Comparison of ENCODE assay signal across 21 cellular contexts in the genomic region with DNA sequence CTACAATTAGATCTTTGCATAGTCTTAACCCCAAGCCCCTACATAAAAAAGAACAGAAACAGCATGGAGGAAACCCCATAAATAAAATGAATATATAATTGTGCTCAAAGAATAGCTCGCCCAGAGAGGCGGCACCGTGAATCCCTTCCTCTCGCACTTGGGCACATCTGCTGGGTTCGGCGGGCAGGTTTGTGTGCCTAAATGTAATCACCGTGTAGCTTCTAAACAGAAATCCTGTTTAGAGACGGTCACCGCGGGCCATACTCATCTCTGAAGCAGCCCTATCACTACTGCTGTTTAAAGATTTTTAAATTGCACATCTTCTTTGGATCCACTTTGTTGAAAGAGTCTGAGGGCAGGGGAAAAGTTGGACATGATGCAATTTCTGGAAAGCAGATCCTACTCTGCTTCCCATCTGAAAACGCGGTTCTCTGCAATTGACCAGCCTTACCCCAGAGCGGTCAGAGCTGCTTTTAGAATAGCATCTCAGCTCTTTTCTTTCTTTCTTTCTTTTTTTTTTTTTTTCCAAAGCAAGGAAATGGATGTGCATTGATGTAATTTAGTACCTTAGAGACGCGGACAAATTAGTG. TPM values are rescaled to one million over a fixed set of nuclear protein-coding genes. Genes with fewer than 3 reads are reported as not detected.
"Had no signal": no experiment of that assay in that cellular context is flagged by ENCODE, and none has a peak within 500 bp of the region (broad histone marks: within the 10 kb centered on the region; RNA-seq: fewer than 3 reads in every experiment).

No MANE protein-coding gene starts in this region.

- H3K9me3 Mint-ChIP-seq: T-cell had no signal

- ATAC-seq: T-cell had no signal

- H3K27ac Mint-ChIP-seq: IgD-negative memory B cell, T-cell had no signal

- H3K4me1 Mint-ChIP-seq: T-cell had no signal

- H3K4me3 Mint-ChIP-seq: IgD-negative memory B cell, T-cell had no signal

- H3K36me3 Mint-ChIP-seq: IgD-negative memory B cell, T-cell had no signal

- DNase-seq: KBM-7, MV-4-11, NCI-H1048, NCI-H1105, NCI-H146, NCI-H1694 treated with DMSO at 0.1 percent for 48 hours, NCI-H2029, NCI-H2081 treated with DMSO at 0.1 percent for 48 hours, NCI-H2171 treated with DMSO at 0.1 percent for 48 hours, NCI-H345, NCI-H446 treated with DMSO at 0.1 percent for 48 hours, NCI-H510A treated with DMSO at 0.1 percent for 48 hours, NCI-H526, SHP77, SK-N-SH, SW 1271, T-cell had no signal

RNA-seq across cellular contexts. Expression of a gene that starts 6.5 kb away (rescaled TPM):
- total RNA-seq: LHCN-M2, MCF 10A, SK-MEL-5, T-cell had no signal
